Comparison of ENCODE assay signal across 8 cellular contexts in the genomic region with DNA sequence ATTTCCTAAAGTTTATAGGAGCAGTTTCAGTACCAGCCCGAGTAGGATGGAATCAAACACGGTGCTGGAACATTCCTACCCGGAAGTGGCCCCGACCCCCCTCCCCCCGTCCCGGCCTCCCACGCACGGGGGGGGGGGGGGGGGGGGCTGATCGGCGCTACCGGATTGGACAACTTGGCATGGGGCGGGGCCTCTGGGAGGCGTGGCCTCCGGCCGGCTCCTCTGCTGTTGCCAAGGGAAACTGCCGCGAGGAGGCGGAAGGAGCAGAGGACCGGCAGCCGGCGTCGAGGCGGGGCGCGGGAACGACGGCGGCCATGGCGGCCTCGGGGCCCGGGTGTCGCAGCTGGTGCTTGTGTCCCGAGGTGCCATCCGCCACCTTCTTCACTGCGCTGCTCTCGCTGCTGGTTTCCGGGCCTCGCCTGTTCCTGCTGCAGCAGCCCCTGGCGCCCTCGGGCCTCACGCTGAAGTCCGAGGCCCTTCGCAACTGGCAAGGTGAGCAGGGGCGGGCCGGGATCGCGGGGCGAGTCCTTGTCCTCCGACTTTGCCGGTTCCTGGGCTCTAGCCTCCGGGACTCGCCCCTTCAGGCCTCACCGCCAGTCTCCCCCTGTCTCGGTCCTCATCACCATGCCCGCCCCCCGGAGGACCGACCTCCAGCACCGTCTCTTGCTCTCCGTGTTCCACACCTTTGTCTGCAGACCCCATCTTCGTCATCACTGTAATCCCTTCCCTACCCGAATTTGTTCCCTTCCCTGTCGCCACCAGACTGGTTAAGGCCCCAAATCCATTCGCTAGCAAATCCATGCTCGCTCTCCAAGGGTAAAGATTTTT. TPM values are rescaled to one million over a fixed set of nuclear protein-coding genes. Genes with fewer than 3 reads are reported as not detected.
DNase-seq lines count a peak whose midpoint lies in the region; ATAC-seq and TF ChIP-seq lines count a peak whose summit lies in the region.

A gene (plus strand): TSS at position 266 of the 828 bp plus-strand sequence. CDS start 49 bp downstream, at position 315.

- H3K9ac ChIP-seq in parathyroid adenoma: peak within 1 kb of the TSS; percentile 98

- no peak for TF ChIP-seq CTCF in GM12875 (IDR thresholded peaks at IDR 0.05; ENCODE audit: borderline replicate concordance, insufficient read depth, low read depth, low read length)
- TF ChIP-seq CTCF in parathyroid adenoma (IDR thresholded peaks at IDR 0.05): peak; percentile 39
- TF ChIP-seq CTCF in tibial artery (IDR thresholded peaks at IDR 0.05): peak; percentile 17 to 22

- H3K4me3 ChIP-seq in GM12875 (ENCODE audit: low read depth, low read length) (peak within 1 kb of the TSS; percentile 83), parathyroid adenoma (ENCODE audit: low read depth, low read length) (peak within 1 kb of the TSS; percentile 81), tibial artery (peak within 1 kb of the TSS; percentile 78 to 96)

- H3K4me1 Mint-ChIP-seq in activated naive CD8-positive, alpha-beta T cell treated with anti-CD3 and anti-CD28 coated beads, Interleukin-2, amount 50 U/mL, for 24 hours: peaks cover 38% of the 10 kb centered on the region

- peak within 1 kb of the TSS; percentile 94 for H3K4me3 Mint-ChIP-seq in activated naive CD8-positive, alpha-beta T cell treated with anti-CD3 and anti-CD28 coated beads, Interleukin-2, amount 50 U/mL, for 24 hours

- H3K36me3 ChIP-seq in parathyroid adenoma (ENCODE audit: control insufficient read depth, insufficient read depth, low read length): no peaks in the 10 kb centered on the region
- H3K36me3 ChIP-seq in tibial artery: peaks cover 27 to 34% (median 28%) of the 10 kb centered on the region in 3 donors

- H3K27ac ChIP-seq in parathyroid adenoma (peak within 1 kb of the TSS; percentile 99), tibial artery (peak within 1 kb of the TSS; percentile 79 to 81)

- no peaks in the 10 kb centered on the region for H3K9me3 Mint-ChIP-seq in activated naive CD8-positive, alpha-beta T cell treated with anti-CD3 and anti-CD28 coated beads, Interleukin-2, amount 50 U/mL, for 24 hours

- ATAC-seq in HG02840 (IDR thresholded peaks at IDR 0.05; ENCODE audit: low FRiP score, unreplicated experiment) (peak; percentile 93), Right ventricle myocardium superior (ENCODE audit: poor library complexity) (peak; percentile 99)
- ATAC-seq in activated naive CD8-positive, alpha-beta T cell treated with anti-CD3 and anti-CD28 coated beads, Interleukin-2, amount 50 U/mL, for 24 hours: peak; percentile 91

- peak within 1 kb of the TSS; percentile 88 for H3K4me2 ChIP-seq in parathyroid adenoma (ENCODE audit: low read length)

- H2AFZ ChIP-seq in parathyroid adenoma: peak within 1 kb of the TSS; percentile 71

- H3K27me3 ChIP-seq in parathyroid adenoma (ENCODE audit: control insufficient read depth, insufficient read depth, low read length) (no peaks in the 10 kb centered on the region), tibial artery (no peaks in the 10 kb centered on the region)

- DNase-seq in NCI-H1436 (lab: John Stamatoyannopoulos, UW) (peak; percentile 92), SW480 (ENCODE audit: low spot score) (peak; percentile 95), Right ventricle myocardium superior (peak; percentile 96), tibial artery (peak; percentile 93 to 98)
- DNase-seq in activated naive CD8-positive, alpha-beta T cell treated with anti-CD3 and anti-CD28 coated beads, Interleukin-2, amount 50 U/mL, for 24 hours: peak; percentile 98

- H3K27ac Mint-ChIP-seq in activated naive CD8-positive, alpha-beta T cell treated with anti-CD3 and anti-CD28 coated beads, Interleukin-2, amount 50 U/mL, for 24 hours: peak within 1 kb of the TSS; percentile 92

- no peaks in the 10 kb centered on the region for H3K9me3 ChIP-seq in parathyroid adenoma (ENCODE audit: control insufficient read depth, low read length)
- no peaks in the 10 kb centered on the region for H3K9me3 ChIP-seq in tibial artery

- intact Hi-C loops in Right ventricle myocardium superior (cut with DNase I) (loop anchor here (5.0 kb wide), 1 partner anchor 33 kb away; no protein-coding TSS in a partner anchor), tibial artery (cut with DNase I; ENCODE audit: low total_unique reads) (no loop called here)

- peaks cover 39% of the 10 kb centered on the region for H3K79me2 ChIP-seq in parathyroid adenoma

- H3K27me3 Mint-ChIP-seq in activated naive CD8-positive, alpha-beta T cell treated with anti-CD3 and anti-CD28 coated beads, Interleukin-2, amount 50 U/mL, for 24 hours: no peaks in the 10 kb centered on the region

- peaks cover 27% of the 10 kb centered on the region for H3K36me3 Mint-ChIP-seq in activated naive CD8-positive, alpha-beta T cell treated with anti-CD3 and anti-CD28 coated beads, Interleukin-2, amount 50 U/mL, for 24 hours (ENCODE audit: low read depth)

- H3K4me1 ChIP-seq in parathyroid adenoma: peaks cover 49% of the 10 kb centered on the region
- H3K4me1 ChIP-seq in tibial artery: peaks cover 0 to 24% (median 7%) of the 10 kb centered on the region in 4 donors

RNA-seq across cellular contexts. Expression of the gene that starts here (rescaled TPM):
- 16.3 TPM for total RNA-seq in Right ventricle myocardium superior

Comparison
In these comparisons a context has a peak if more than half of its experiments do, and no peak if none do; other contexts are left out.
1. Peak in every context shown above with its lines: DNase-seq, ATAC-seq, H3K4me3 ChIP-seq and H3K27ac ChIP-seq.